Comparison of ENCODE assay signal across 8 cellular contexts in the genomic region with DNA sequence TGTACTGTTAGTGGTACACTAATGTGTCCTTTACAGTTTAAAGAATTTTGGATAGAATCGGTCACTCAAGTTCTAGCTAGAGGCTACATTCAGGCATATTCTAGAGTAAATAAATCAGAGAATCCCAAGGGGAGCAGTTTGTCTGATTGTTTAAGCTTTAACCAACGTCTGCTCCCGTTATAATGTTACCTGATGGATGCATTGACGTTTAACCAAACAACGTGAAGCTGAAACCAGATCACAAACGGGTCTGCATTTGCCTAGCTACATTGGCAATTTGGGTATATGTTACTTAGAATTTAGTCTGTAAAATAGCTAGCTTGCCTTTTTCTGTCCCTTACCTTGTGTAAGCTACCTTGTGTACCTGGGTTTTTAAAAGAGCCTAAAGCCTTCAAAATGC. TPM values are rescaled to one million over a fixed set of nuclear protein-coding genes. Genes with fewer than 3 reads are reported as not detected.
DNase-seq lines count a peak whose midpoint lies in the region; ATAC-seq, FAIRE-seq and TF ChIP-seq lines count a peak whose summit lies in the region.

No MANE protein-coding gene starts in this region.

- no peaks in the 10 kb centered on the region for H3K9me3 ChIP-seq in CD8-positive, alpha-beta T cell (ENCODE audit: low read length)

- no peaks in the 10 kb centered on the region for H3K36me3 ChIP-seq in CD8-positive, alpha-beta T cell (ENCODE audit: insufficient read depth, low read length)
- H3K36me3 ChIP-seq in bronchial epithelial cell (ENCODE audit: control insufficient read depth, insufficient read depth, low read length), result no peaks in the 10 kb centered on the region

- peak overlapping the region; percentile 77 for H3K4me3 ChIP-seq in CD8-positive, alpha-beta T cell (ENCODE audit: low read depth, low read length)
- peak overlapping the region; percentile 93 for H3K4me3 ChIP-seq in bronchial epithelial cell (ENCODE audit: low read depth, low read length)

- no peaks in the 10 kb centered on the region for H3K27me3 ChIP-seq in CD8-positive, alpha-beta T cell (ENCODE audit: insufficient read depth, low read length)
- no peaks in the 10 kb centered on the region for H3K27me3 ChIP-seq in bronchial epithelial cell (ENCODE audit: control insufficient read depth, insufficient read depth, low read length)

- H3K36me3 Mint-ChIP-seq in CD8-positive, alpha-beta T cell, result peaks cover 17% of the 10 kb centered on the region
- peaks cover 36% of the 10 kb centered on the region for H3K36me3 Mint-ChIP-seq in nephron (ENCODE audit: low read depth)

- H3K4me1 Mint-ChIP-seq in CD8-positive, alpha-beta T cell (ENCODE audit: low read depth), result peaks cover 42% of the 10 kb centered on the region
- H3K4me1 Mint-ChIP-seq in nephron, result peaks cover 8% of the 10 kb centered on the region

- H3K27ac ChIP-seq in CD8-positive, alpha-beta T cell (ENCODE audit: low read depth, low read length), result peak overlapping the region; percentile 67

- no peak for TF ChIP-seq CTCF in CD8-positive, alpha-beta T cell (IDR thresholded peaks at IDR 0.05)
- TF ChIP-seq CTCF in bronchial epithelial cell (IDR thresholded peaks at IDR 0.05; ENCODE audit: insufficient read depth, low read length, severe bottlenecking), result no peak
- no peak for TF ChIP-seq CTCF in nephron (IDR thresholded peaks at IDR 0.05; ENCODE audit: unreplicated experiment in 3 of 3)

- no peak for FAIRE-seq in bronchial epithelial cell (lab: Jason Lieb, UNC)

- no peak for DNase-seq in CD8-positive, alpha-beta T cell
- DNase-seq in KG1 (lab: John Stamatoyannopoulos, UW) (peak; percentile 62), bronchial epithelial cell (ENCODE audit: low read depth) (peak; percentile 7), NCI-H187 (lab: John Stamatoyannopoulos, UW) (no peak), posterior vena cava (ENCODE audit: low spot score) (no peak), Kasumi-1 (lab: John Stamatoyannopoulos, UW) (no peak)

- POLR2A ChIA-PET in CD8-positive, alpha-beta T cell (lab: Charles Lee), result interaction anchor here (0.8 to 5.3 kb wide), 4 partner anchors 15 to 141 kb away, joined by 3 to 41 read pairs (median 22); partner anchors contain the start of genes SEPSECS and ZCCHC4

- intact Hi-C loops in CD8-positive, alpha-beta T cell (cut with DNase I, micrococcal nuclease), result loop anchor here (2.0 to 10.0 kb wide), 8 partner anchors 17 to 1619 kb away; partner anchors contain the start of genes TBC1D19 (in 2 of the 2) and ANAPC4 (in 1 of the 2)
- intact Hi-C loops in posterior vena cava (cut with DNase I), result loop anchor here in 1 of 2 donors (10.0 kb wide), 1 partner anchor 61 kb away; no protein-coding TSS in a partner anchor

- H3K9me3 Mint-ChIP-seq in CD8-positive, alpha-beta T cell, result no peaks in the 10 kb centered on the region
- H3K9me3 Mint-ChIP-seq in nephron, result peaks cover 50% of the 10 kb centered on the region

- CTCF ChIA-PET in CD8-positive, alpha-beta T cell (lab: Charles Lee), result interaction anchor here (0.6 to 4.1 kb wide), 8 partner anchors 17 to 100 kb away, joined by 3 to 27 read pairs (median 4); partner anchors contain the start of genes SEPSECS and ZCCHC4

- H3K27ac Mint-ChIP-seq in CD8-positive, alpha-beta T cell, result peak overlapping the region; percentile 89
- H3K27ac Mint-ChIP-seq in nephron, result peak overlapping the region in 1 of 3 experiments; percentile 88

- no peaks in the 10 kb centered on the region for H3K27me3 Mint-ChIP-seq in CD8-positive, alpha-beta T cell (ENCODE audit: low read depth)
- H3K27me3 Mint-ChIP-seq in nephron (ENCODE audit: low read depth), result peaks cover under 1% of the 10 kb centered on the region

- H3K4me3 Mint-ChIP-seq in CD8-positive, alpha-beta T cell, result peak overlapping the region; percentile 84
- H3K4me3 Mint-ChIP-seq in nephron, result peak overlapping the region; percentile 84 to 93 (median 92)

- ATAC-seq in CD8-positive, alpha-beta T cell, result no peak
- no peak for ATAC-seq in GM21529 (IDR thresholded peaks at IDR 0.05; ENCODE audit: unreplicated experiment)

- peaks cover 15% of the 10 kb centered on the region for H3K4me1 ChIP-seq in CD8-positive, alpha-beta T cell (ENCODE audit: insufficient read depth, low read length)

RNA-seq across cellular contexts. Expression of gene PI4K2B, which starts 1.6 kb away (rescaled TPM):
- total RNA-seq in CD8-positive, alpha-beta T cell, result 1 to 10 TPM; 5.7 to 6.4 TPM
- total RNA-seq in bronchial epithelial cell (14.5 and 15.7 TPM in 2 replicates), posterior vena cava (10 to 100 TPM; 11.5 to 24.4 TPM)

Comparison
In these comparisons a context has a peak if more than half of its experiments do, and no peak if none do; other contexts are left out.
1. DNase-seq: peak in KG1 (single experiment) and bronchial epithelial cell (single experiment); none in CD8-positive, alpha-beta T cell (0 of 7), NCI-H187 (0 of 2), posterior vena cava (single experiment) and Kasumi-1 (0 of 2).